In the genomic region with DNA sequence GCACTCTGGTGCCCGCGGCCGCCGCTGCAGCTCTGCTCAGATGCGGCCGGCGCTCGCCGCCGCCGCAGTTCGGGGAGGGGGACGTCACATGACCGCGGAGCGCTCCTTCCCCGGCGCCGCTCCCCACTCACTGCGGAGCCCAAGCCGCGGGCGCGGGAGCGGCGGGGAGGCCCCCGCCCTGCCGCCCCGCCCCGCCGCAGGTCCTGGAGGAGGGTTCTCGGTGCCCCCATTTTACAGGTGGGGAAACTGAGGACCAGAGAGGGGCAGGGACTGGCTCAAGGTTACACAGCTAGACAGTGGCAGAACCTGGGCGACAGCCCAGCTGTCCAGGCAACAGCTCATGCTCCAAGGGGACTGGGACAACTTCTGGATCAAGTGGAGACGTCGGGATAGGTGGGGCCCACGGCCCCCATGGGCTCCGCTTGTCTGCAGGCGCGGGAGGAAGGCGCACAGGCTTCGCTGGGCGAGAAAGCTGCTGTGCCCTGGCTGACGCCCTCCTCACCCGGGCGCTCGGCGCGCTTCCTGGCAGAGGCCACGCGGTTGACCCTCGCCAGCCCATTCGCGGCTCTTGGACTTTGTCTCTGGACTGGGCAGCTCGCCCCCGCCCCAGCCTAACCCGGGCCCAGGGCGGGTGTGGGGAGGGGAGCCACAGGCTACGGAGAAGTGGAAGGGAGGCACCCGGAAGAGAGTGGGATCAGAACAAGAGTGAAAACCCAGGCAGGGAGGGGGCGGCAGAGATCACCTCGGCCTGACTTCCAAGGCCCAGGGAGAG, we compare ENCODE assay signal across 8 cellular contexts. TPM values are rescaled to one million over a fixed set of nuclear protein-coding genes. Genes with fewer than 3 reads are reported as not detected.
DNase-seq lines count a peak whose midpoint lies in the region; ATAC-seq and TF ChIP-seq lines count a peak whose summit lies in the region.

A gene (minus strand): TSS at position 71 of the 772 bp plus-strand sequence. CDS start 49,325 bp downstream, outside the sequence.

- H3K79me2 ChIP-seq in GM23338 (replicated peaks; ENCODE audit: insufficient read depth) = no peaks in the 10 kb centered on the region

- H3K4me3 Mint-ChIP-seq in GM23338 (peak within 1 kb of the TSS; percentile 74), mesothelial cell of epicardium (peak within 1 kb of the TSS; percentile 58), type B pancreatic cell (peak within 1 kb of the TSS; percentile 52)
- peak within 1 kb of the TSS; percentile 46 for H3K4me3 Mint-ChIP-seq in T-helper 2 cell treated with Interferon-gamma antibody and Interleukin-4, amounts not matched to agents 5 μg/mL and 100 μg/mL, for 36 hours

- peak within 1 kb of the TSS; percentile 97 for H2AFZ ChIP-seq in GM23338

- CTCF ChIA-PET in AG04449 (lab: Yijun Ruan, JAX) = interaction anchor here (3.6 kb wide), 1 partner anchor 8 kb away, joined by 12 read pairs; no protein-coding TSS in a partner anchor

- ATAC-seq in GM23338 (peak; percentile 73), HG03196 (IDR thresholded peaks at IDR 0.05; ENCODE audit: unreplicated experiment) (no peak)

- H3K4me1 ChIP-seq in GM23338 (ENCODE audit: insufficient read depth) (peaks cover 30% of the 10 kb centered on the region), duodenal mucosa (ENCODE audit: control insufficient read depth in 1 of 2, insufficient read depth in 2 of 2, low read length in 2 of 2) (peaks cover 16 to 27% of the 10 kb centered on the region in 2 donors)

- H3K4me2 ChIP-seq in GM23338 = peak within 1 kb of the TSS; percentile 95

- H3K36me3 ChIP-seq in GM23338 (ENCODE audit: insufficient read depth) = no peaks in the 10 kb centered on the region
- no peaks in the 10 kb centered on the region for H3K36me3 ChIP-seq in duodenal mucosa (ENCODE audit: control insufficient read depth in 1 of 2, insufficient read depth in 2 of 2, low read length in 2 of 2)

- TF ChIP-seq CTCF in AG04449 (IDR thresholded peaks at IDR 0.05; ENCODE audit: insufficient read depth, low read length, missing control alignments) (no peak), GM23338 (conservative IDR thresholded peaks at IDR 0.05; ENCODE audit: low read depth in 2 of 2) (peak in 1 of 2 experiments; percentile 19; a peak in 1 of 4 replicates), mesothelial cell of epicardium (IDR thresholded peaks at IDR 0.05; ENCODE audit: unreplicated experiment) (no peak), type B pancreatic cell (conservative IDR thresholded peaks at IDR 0.05) (no peak)

- H3K27me3 Mint-ChIP-seq in GM23338 (ENCODE audit: insufficient read depth, low read depth, poor library complexity) (peaks cover 34% of the 10 kb centered on the region), mesothelial cell of epicardium (ENCODE audit: low read depth) (peaks cover 50% of the 10 kb centered on the region), type B pancreatic cell (peaks cover 45% of the 10 kb centered on the region)
- H3K27me3 Mint-ChIP-seq in T-helper 2 cell treated with Interferon-gamma antibody and Interleukin-4, amounts not matched to agents 5 μg/mL and 100 μg/mL, for 36 hours (ENCODE audit: low read depth) = peaks cover 28% of the 10 kb centered on the region

- H3K27ac Mint-ChIP-seq in GM23338 (no peak within 1 kb of the TSS), mesothelial cell of epicardium (no peak within 1 kb of the TSS), type B pancreatic cell (no peak within 1 kb of the TSS)
- H3K27ac Mint-ChIP-seq in T-helper 2 cell treated with Interferon-gamma antibody and Interleukin-4, amounts not matched to agents 5 μg/mL and 100 μg/mL, for 36 hours = no peak within 1 kb of the TSS

- H3K9me3 Mint-ChIP-seq in GM23338 (no peaks in the 10 kb centered on the region), mesothelial cell of epicardium (no peaks in the 10 kb centered on the region), type B pancreatic cell (no peaks in the 10 kb centered on the region)
- H3K9me3 Mint-ChIP-seq in T-helper 2 cell treated with Interferon-gamma antibody and Interleukin-4, amounts not matched to agents 5 μg/mL and 100 μg/mL, for 36 hours = no peaks in the 10 kb centered on the region

- POLR2A ChIA-PET in AG04449 (lab: Yijun Ruan, JAX) = no interaction called here

- H3F3A ChIP-seq in GM23338 (replicated peaks; ENCODE audit: low read depth) = 0 out of 2 replicates have a peak, but pooled peaks cover 8% of the 10 kb centered on the region

- H3K9ac ChIP-seq in duodenal mucosa (ENCODE audit: low read depth in 1 of 2, low read length in 2 of 2) = no peak within 1 kb of the TSS

- no peak for DNase-seq in AG04449 (ENCODE audit: low read depth, low spot score)
- peak; percentile 78 for DNase-seq in GM23338 (ENCODE audit: low spot score)
- DNase-seq in T-helper 2 cell treated with Interferon-gamma antibody and Interleukin-4, amounts not matched to agents 5 μg/mL and 100 μg/mL, for 36 hours (ENCODE audit: low spot score) = peak; percentile 42
- peak in 1 of 2 experiments; percentile 58 for DNase-seq in mesothelial cell of epicardium (ENCODE audit: low spot score in 2 of 2, unreplicated experiment in 2 of 2)
- no peak for DNase-seq in type B pancreatic cell (ENCODE audit: extremely low spot score, unreplicated experiment)
- DNase-seq in RKO (ENCODE audit: low spot score) = no peak

- no peaks in the 10 kb centered on the region for H3K9me3 ChIP-seq in duodenal mucosa (ENCODE audit: control insufficient read depth in 1 of 2, low read length in 2 of 2)

- H3K9me2 ChIP-seq in GM23338 (ENCODE audit: insufficient read depth) = no peaks in the 10 kb centered on the region

- no peak within 1 kb of the TSS for H3K27ac ChIP-seq in GM23338 (ENCODE audit: low read depth)
- no peak within 1 kb of the TSS for H3K27ac ChIP-seq in duodenal mucosa (ENCODE audit: low read depth, low read length)

- H3K27me3 ChIP-seq in GM23338 (ENCODE audit: insufficient read depth) (peaks cover 27% of the 10 kb centered on the region), duodenal mucosa (ENCODE audit: control insufficient read depth in 1 of 2, insufficient read depth in 2 of 2, low read length in 2 of 2) (peaks cover 20 to 54% of the 10 kb centered on the region in 2 donors)

- H3K36me3 Mint-ChIP-seq in GM23338 (ENCODE audit: low read depth) = no peaks in the 10 kb centered on the region
- H3K36me3 Mint-ChIP-seq in T-helper 2 cell treated with Interferon-gamma antibody and Interleukin-4, amounts not matched to agents 5 μg/mL and 100 μg/mL, for 36 hours (ENCODE audit: low read depth) = no peaks in the 10 kb centered on the region
- H3K36me3 Mint-ChIP-seq in mesothelial cell of epicardium = no peaks in the 10 kb centered on the region
- no peaks in the 10 kb centered on the region for H3K36me3 Mint-ChIP-seq in type B pancreatic cell

- peak within 1 kb of the TSS; percentile 12; the same call in 1 of the 2 replicates for H3K4me3 ChIP-seq in AG04449 (ENCODE audit: low read depth, low read length)
- H3K4me3 ChIP-seq in GM23338 = peak within 1 kb of the TSS; percentile 83
- H3K4me3 ChIP-seq in duodenal mucosa (ENCODE audit: low read depth in 1 of 2, low read length in 2 of 2) = peak within 1 kb of the TSS; percentile 59 to 64

- peaks cover 4% of the 10 kb centered on the region; the same call in 1 of the 2 replicates for H4K20me1 ChIP-seq in GM23338 (replicated peaks; ENCODE audit: insufficient read depth)

- peaks cover 34% of the 10 kb centered on the region for H3K4me1 Mint-ChIP-seq in GM23338
- peaks cover 2% of the 10 kb centered on the region for H3K4me1 Mint-ChIP-seq in T-helper 2 cell treated with Interferon-gamma antibody and Interleukin-4, amounts not matched to agents 5 μg/mL and 100 μg/mL, for 36 hours (ENCODE audit: low read depth)
- H3K4me1 Mint-ChIP-seq in mesothelial cell of epicardium = peaks cover 18% of the 10 kb centered on the region
- H3K4me1 Mint-ChIP-seq in type B pancreatic cell (ENCODE audit: unreplicated experiment) = peaks cover 31% of the 10 kb centered on the region

TF ChIP-seq in GM23338, 12 proteins besides CTCF, POLR2A, EP300 and RAD21:
- TF ChIP-seq, protein P1, sequence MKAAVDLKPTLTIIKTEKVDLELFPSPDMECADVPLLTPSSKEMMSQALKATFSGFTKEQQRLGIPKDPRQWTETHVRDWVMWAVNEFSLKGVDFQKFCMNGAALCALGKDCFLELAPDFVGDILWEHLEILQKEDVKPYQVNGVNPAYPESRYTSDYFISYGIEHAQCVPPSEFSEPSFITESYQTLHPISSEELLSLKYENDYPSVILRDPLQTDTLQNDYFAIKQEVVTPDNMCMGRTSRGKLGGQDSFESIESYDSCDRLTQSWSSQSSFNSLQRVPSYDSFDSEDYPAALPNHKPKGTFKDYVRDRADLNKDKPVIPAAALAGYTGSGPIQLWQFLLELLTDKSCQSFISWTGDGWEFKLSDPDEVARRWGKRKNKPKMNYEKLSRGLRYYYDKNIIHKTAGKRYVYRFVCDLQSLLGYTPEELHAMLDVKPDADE (IDR thresholded peaks at IDR 0.05) = no peak
- TF ChIP-seq POLR2AphosphoS5 (IDR thresholded peaks at IDR 0.05; ENCODE audit: low read depth) (no peak), ZNF114 (CRISPR knock-in tag; IDR thresholded peaks at IDR 0.05) (no peak)

RNA-seq across cellular contexts. Expression of the gene that starts here (rescaled TPM):
- total RNA-seq in GM23338 (2014; rRNA removed; shearing (Covaris generic)) = 5.9 and 6.6 TPM in 2 replicates
- polyA plus RNA-seq in GM23338 (2016; fragmentation: Nextera tagmentation; extraction: Ambion mirVana) = 4.3 and 5.0 TPM in 2 replicates
- 7.1 to 10.2 TPM (median 8.0 TPM) in 3 replicates for total RNA-seq in mesothelial cell of epicardium
- 18.5 and 20.3 TPM in 2 replicates for total RNA-seq in type B pancreatic cell (ENCODE audit: low replicate concordance)

Comparison
In these comparisons a context has a peak if more than half of its experiments do, and no peak if none do; other contexts are left out.
1. DNase-seq: peak in GM23338 (single experiment) and T-helper 2 cell treated with Interferon-gamma antibody and Interleukin-4, amounts not matched to agents 5 μg/mL and 100 μg/mL, for 36 hours (single experiment); none in AG04449 (single experiment), type B pancreatic cell (single experiment) and RKO (single experiment).
2. H3K4me3 ChIP-seq: peak in every context shown above with its lines; median percentile 83 in GM23338; 62 in duodenal mucosa; 12 in AG04449.
3. Peak in every context shown above with its lines, with median percentiles within 50 percentile points of each other: H3K4me3 Mint-ChIP-seq.